Comparison of ENCODE assay signal across 20 cellular contexts in genomic region chr5:154948313-154948712, GRCh38. TPM values are rescaled to one million over a fixed set of nuclear protein-coding genes. Genes with fewer than 3 reads are reported as not detected.
DNase-seq lines count a peak whose midpoint lies in the region; ATAC-seq, FAIRE-seq and TF ChIP-seq lines count a peak whose summit lies in the region.
"Had no signal": no experiment of that assay in that cellular context is flagged by ENCODE, and none has a peak within 500 bp of the region (broad histone marks: within the 10 kb centered on the region; RNA-seq: fewer than 3 reads in every experiment).

No MANE protein-coding gene starts in this region.

- TF ChIP-seq RAD21 in IMR-90 (IDR thresholded peaks at IDR 0.05; ENCODE audit: low read length): no peak
- no peak for TF ChIP-seq RAD21 in K562 (CRISPR knock-in tag; conservative IDR thresholded peaks at IDR 0.05 in 1 of 2, IDR thresholded peaks at IDR 0.05 in 1 of 2)

- WGBS in IMR-90 (ENCODE audit: extremely low coverage in 2 of 2, insufficient read length in 1 of 2), 2 experiments: no CpG with 5 or more reads among the region's 4 CpGs
- 90% methylated on average over 4 of the region's 4 CpGs for WGBS in K562 (ENCODE audit: insufficient coverage, low coverage, missing lambda C conversion rate)
- 94 to 100% methylated on average over 1 to 4 of the region's 4 CpGs for WGBS in endodermal cell (ENCODE audit: insufficient coverage in 1 of 2, insufficient read length in 1 of 2), 2 experiments

- H3K27me3 Mint-ChIP-seq in endodermal cell (ENCODE audit: insufficient read depth): no peaks in the 10 kb centered on the region
- H3K27me3 Mint-ChIP-seq: CD4-positive, alpha-beta memory T cell had no signal

- in situ Hi-C loops in IMR-90 (cut with MboI; ENCODE audit: low sequenced_read_pairs): no loop called here
- in situ Hi-C loops in K562 (cut with MboI): no loop called here

- ATAC-seq in IMR-90 (ENCODE audit: low read depth) (no peak), K562 (no peak), GM18498 (IDR thresholded peaks at IDR 0.05; ENCODE audit: unreplicated experiment) (no peak)

- no peaks in the 10 kb centered on the region for H3K9me3 ChIP-seq in IMR-90 (ENCODE audit: control insufficient read depth, insufficient read depth, low read length)
- no peaks in the 10 kb centered on the region for H3K9me3 ChIP-seq in K562 (replicated peaks; ENCODE audit: control insufficient read depth, insufficient read depth, low read depth, low read length)
- H3K9me3 ChIP-seq in endodermal cell (ENCODE audit: control insufficient read depth, low read length): peaks cover 3% of the 10 kb centered on the region
- no peaks in the 10 kb centered on the region for H3K9me3 ChIP-seq in effector memory CD4-positive, alpha-beta T cell (ENCODE audit: control insufficient read depth, low read length)
- H3K9me3 ChIP-seq: Caco-2 had no signal

- CTCF ChIA-PET in IMR-90 (lab: Yijun Ruan, JAX): no interaction called here
- CTCF ChIA-PET in K562 (lab: Yijun Ruan, JAX; ENCODE audit: low intra/inter-chr PET ratio): no interaction called here

- no peak overlapping the region for H3K27ac Mint-ChIP-seq in endodermal cell

- H4K20me1 ChIP-seq in IMR-90 (ENCODE audit: insufficient read depth, low read length) (peaks cover 8% of the 10 kb centered on the region; the same call in 1 of the 2 replicates), K562 (replicated peaks; ENCODE audit: control insufficient read depth, insufficient read depth, low read length) (0 out of 2 replicates have a peak, but pooled peaks cover 6% of the 10 kb centered on the region)

- H3K79me1 ChIP-seq in IMR-90 (ENCODE audit: low read depth in 1 of 2, low read length in 2 of 2): peaks cover 20 to 26% of the 10 kb centered on the region in 2 experiments

- peaks cover 2% of the 10 kb centered on the region; the same call in 1 of the 2 replicates for H3K36me3 ChIP-seq in IMR-90 (ENCODE audit: control insufficient read depth, insufficient read depth, low read length)
- H3K36me3 ChIP-seq in K562 (ENCODE audit: control insufficient read depth, insufficient read depth, low read length): peaks cover 43% of the 10 kb centered on the region
- H3K36me3 ChIP-seq in endodermal cell (ENCODE audit: control insufficient read depth, insufficient read depth, low read length): peaks cover 73% of the 10 kb centered on the region
- H3K36me3 ChIP-seq in effector memory CD4-positive, alpha-beta T cell (ENCODE audit: control insufficient read depth, insufficient read depth, low read length): no peaks in the 10 kb centered on the region

- peaks cover 18% of the 10 kb centered on the region for H3K4me1 Mint-ChIP-seq in endodermal cell

- no peak overlapping the region for H2AK5ac ChIP-seq in IMR-90 (ENCODE audit: low read depth, low read length)

- no peak overlapping the region for H3K4ac ChIP-seq in IMR-90 (ENCODE audit: low read depth, low read length)

- TF ChIP-seq CTCF in IMR-90 (conservative IDR thresholded peaks at IDR 0.05; ENCODE audit: low read depth, low read length) (no peak), K562 (IDR thresholded peaks at IDR 0.05 in 2 of 3, conservative IDR thresholded peaks at IDR 0.05 in 1 of 3; ENCODE audit: insufficient read depth in 2 of 3, low read depth in 1 of 3, low read length in 3 of 3) (no peak), endodermal cell (conservative IDR thresholded peaks at IDR 0.05) (no peak)

- POLR2A ChIA-PET in IMR-90 (lab: Charles Lee; ENCODE audit: unreplicated experiment): no interaction called here
- POLR2A ChIA-PET in K562 (lab: Yijun Ruan, JAX): no interaction called here

- H4K91ac ChIP-seq in IMR-90 (ENCODE audit: insufficient read depth, low read depth, low read length): no peak overlapping the region

- TF ChIP-seq POLR2A in IMR-90 (IDR thresholded peaks at IDR 0.05; ENCODE audit: low read depth, low read length): no peak
- no peak for TF ChIP-seq POLR2A in K562 (conservative IDR thresholded peaks at IDR 0.05)

- FAIRE-seq in K562 (lab: Jason Lieb, UNC): no peak
- FAIRE-seq: G401.6, GM12892, GM19239, H1 had no signal

- no TSS peak for BruUV-seq in IMR-90 (replicated peaks; lab: Mats Ljungman, UMichigan)
- BruUV-seq in K562 (replicated peaks; lab: Mats Ljungman, UMichigan): no TSS peak

- H3K9ac ChIP-seq in IMR-90 (ENCODE audit: low read depth, low read length): no peak overlapping the region
- no peak overlapping the region for H3K9ac ChIP-seq in K562 (ENCODE audit: insufficient read depth in 1 of 2, low read depth in 2 of 2, low read length in 2 of 2)
- H3K9ac ChIP-seq in endodermal cell (ENCODE audit: extremely low read depth, low read length, poor library complexity, severe bottlenecking): no peak overlapping the region
- H3K9ac ChIP-seq: GM23248 had no signal

- H3K36me3 Mint-ChIP-seq in endodermal cell (ENCODE audit: low read depth): peaks cover 16% of the 10 kb centered on the region

- no peaks in the 10 kb centered on the region for H3K4me1 ChIP-seq in IMR-90 (ENCODE audit: control insufficient read depth, insufficient read depth, low read length)
- peaks cover 6 to 22% of the 10 kb centered on the region in 2 experiments; a peak in 3 of 5 replicates for H3K4me1 ChIP-seq in K562 (replicated peaks in 1 of 2; ENCODE audit: control insufficient read depth in 2 of 2, insufficient read depth in 2 of 2, low read length in 2 of 2)
- H3K4me1 ChIP-seq in endodermal cell (ENCODE audit: control insufficient read depth, insufficient read depth, low read length): peaks cover 13% of the 10 kb centered on the region
- peaks cover under 1% of the 10 kb centered on the region for H3K4me1 ChIP-seq in effector memory CD4-positive, alpha-beta T cell (ENCODE audit: control insufficient read depth, insufficient read depth, low read length, poor library complexity, severe bottlenecking)
- H3K4me1 ChIP-seq: Caco-2 had no signal

- no peak overlapping the region for H4K5ac ChIP-seq in IMR-90 (ENCODE audit: low read depth, low read length)

- no peak overlapping the region for H3K23ac ChIP-seq in IMR-90 (ENCODE audit: low read depth, low read length)

- H3K18ac ChIP-seq in IMR-90 (ENCODE audit: low read depth, low read length): no peak overlapping the region

- intact Hi-C loops in IMR-90 (cut with micrococcal nuclease) (loop anchor here (10.0 kb wide), 1 partner anchor 1876 kb away; no protein-coding TSS in a partner anchor), K562 (cut with micrococcal nuclease) (no loop called here)

- H3K4me2 ChIP-seq in IMR-90 (ENCODE audit: low read depth, low read length) (no peak overlapping the region), K562 (ENCODE audit: insufficient read depth, low read length) (no peak overlapping the region)

- no peak overlapping the region for H2AK9ac ChIP-seq in IMR-90 (replicated peaks; ENCODE audit: low read depth, low read length, poor library complexity)

- H3K27me3 ChIP-seq in IMR-90 (ENCODE audit: control insufficient read depth, insufficient read depth, low read length) (no peaks in the 10 kb centered on the region), K562 (ENCODE audit: control insufficient read depth in 2 of 2, insufficient read depth in 2 of 2, low read length in 2 of 2) (no peaks in the 10 kb centered on the region), endodermal cell (ENCODE audit: control insufficient read depth, insufficient read depth, low read length, poor library complexity, severe bottlenecking) (no peaks in the 10 kb centered on the region)
- H3K27me3 ChIP-seq in effector memory CD4-positive, alpha-beta T cell (replicated peaks; ENCODE audit: control insufficient read depth, insufficient read depth, low read length, poor library complexity, severe bottlenecking): no peaks in the 10 kb centered on the region

- H3K56ac ChIP-seq in IMR-90 (ENCODE audit: extremely low read depth, insufficient read depth, low read length): no peak overlapping the region

- no peak overlapping the region for H2BK15ac ChIP-seq in IMR-90 (ENCODE audit: low read depth, low read length)

- peaks cover 66% of the 10 kb centered on the region for H3K79me2 ChIP-seq in K562 (ENCODE audit: control insufficient read depth, insufficient read depth, low read length)

- H2BK120ac ChIP-seq in IMR-90 (ENCODE audit: low read depth, low read length): no peak overlapping the region

- H3K4me3 ChIP-seq in IMR-90 (ENCODE audit: insufficient read depth, low read depth, low read length): no peak overlapping the region
- no peak overlapping the region for H3K4me3 ChIP-seq in K562
- H3K4me3 ChIP-seq in endodermal cell (ENCODE audit: low read length): peak overlapping the region; percentile 31
- H3K4me3 ChIP-seq in effector memory CD4-positive, alpha-beta T cell (ENCODE audit: insufficient read depth, low read depth, low read length, poor library complexity, severe bottlenecking): no peak overlapping the region
- H3K4me3 ChIP-seq: GM23248 had no signal

- H2BK20ac ChIP-seq in IMR-90 (ENCODE audit: low read depth, low read length): no peak overlapping the region

- no peak overlapping the region for H2AFZ ChIP-seq in IMR-90 (replicated peaks; ENCODE audit: low read length, poor library complexity)
- no peak overlapping the region for H2AFZ ChIP-seq in K562 (ENCODE audit: low read depth, low read length)
- H2AFZ ChIP-seq: GM23248 had no signal

- H3K27ac ChIP-seq in IMR-90 (ENCODE audit: insufficient read depth, low read length) (no peak overlapping the region), K562 (ENCODE audit: extremely low read depth, low read depth, low read length) (no peak overlapping the region), endodermal cell (ENCODE audit: low read depth, low read length) (no peak overlapping the region), substantia nigra (ENCODE audit: low read depth, low read length, poor library complexity, severe bottlenecking) (peak overlapping the region; percentile 90)
- no peak overlapping the region for H3K27ac ChIP-seq in effector memory CD4-positive, alpha-beta T cell (ENCODE audit: insufficient read depth, low read length, poor library complexity, severe bottlenecking)
- H3K27ac ChIP-seq: GM23248 had no signal

- no peaks in the 10 kb centered on the region for H3K9me1 ChIP-seq in IMR-90 (ENCODE audit: insufficient read depth, low read length)
- H3K9me1 ChIP-seq in K562 (ENCODE audit: control insufficient read depth, insufficient read depth, low read length): no peaks in the 10 kb centered on the region

- no peak overlapping the region for H3K14ac ChIP-seq in IMR-90 (replicated peaks; ENCODE audit: low read depth, low read length)

- dilution Hi-C loops in IMR-90 (cut with HindIII; ENCODE audit: low sequenced_read_pairs, unreplicated experiment): no loop called here

- H4K8ac ChIP-seq in IMR-90 (ENCODE audit: low read depth in 2 of 2, low read length in 2 of 2): no peak overlapping the region

- H3K9me3 Mint-ChIP-seq in endodermal cell: no peaks in the 10 kb centered on the region
- H3K9me3 Mint-ChIP-seq: CD4-positive, alpha-beta memory T cell had no signal

- TF ChIP-seq EP300 in K562 (IDR thresholded peaks at IDR 0.05; ENCODE audit: low read length): no peak

- no peak for DNase-seq in IMR-90
- DNase-seq in K562 (ENCODE audit: extremely low read depth in 1 of 4, low spot score in 3 of 4): no peak
- DNase-seq in endodermal cell: no peak
- no peak for DNase-seq in substantia nigra (lab: John Stamatoyannopoulos, UW)
- DNase-seq in NCI-H82 (lab: John Stamatoyannopoulos, UW): no peak
- DNase-seq in stimulated activated naive CD4-positive, alpha-beta T cell treated with Interleukin-2 at 50 U/mL for 16 hours (lab: John Stamatoyannopoulos, UW): no peak
- no peak for DNase-seq in effector memory CD4-positive, alpha-beta T cell
- DNase-seq: C1 segment of cervical spinal cord; Caco-2; CD4-positive, alpha-beta memory T cell; DMS153; DND-41; GM23248; H7; HCEC 1CT had no signal

- H3K4me3 Mint-ChIP-seq in endodermal cell: no peak overlapping the region
- H3K4me3 Mint-ChIP-seq: CD4-positive, alpha-beta memory T cell had no signal

- no peak overlapping the region for H2BK5ac ChIP-seq in IMR-90 (ENCODE audit: low read depth, low read length, poor library complexity, severe bottlenecking)

RNA-seq across cellular contexts. Expression of gene MRPL22, which starts 7.4 kb away (rescaled TPM):
- total RNA-seq in IMR-90 (2012; rRNA removed) (13.3 and 21.7 TPM in 2 replicates), K562 (2014; rRNA removed) (49.0 and 54.0 TPM in 2 replicates), K562 (2014; rRNA removed; fragmentation: Illumina TruSeq; extraction: Trizol) (42.9 and 48.2 TPM in 2 replicates), K562 (2015; rRNA removed; fragmentation: Illumina TruSeq; extraction: Trizol) (40.4 and 41.1 TPM in 2 replicates), K562 (2021) (90.3 and 98.4 TPM in 2 replicates), endodermal cell (10 to 100 TPM; 84.3 to 96.6 TPM)
- polyA plus RNA-seq in IMR-90 (2012; rRNA removed) (58.0 and 58.5 TPM in 2 replicates), K562 (2011; rRNA removed) (86.3 and 114 TPM in 2 replicates), K562 (2014; fragmentation: Illumina TruSeq; extraction: Trizol) (67.0 and 102 TPM in 2 replicates), K562 (2014; fragmentation: Nextera tagmentation; extraction: Ambion mirVana) (100 to 1,000 TPM; 411 to 424 TPM), K562 (2014; rRNA removed) (143 and 151 TPM in 2 replicates)
- 8.3 and 20.3 TPM in 2 replicates for polyA plus RNA-seq in IMR-90 (2012; cell fraction: cytosol; rRNA removed)
- 5.1 and 22.9 TPM in 2 replicates for polyA plus RNA-seq in IMR-90 (2012; cell fraction: nucleus; rRNA removed; ENCODE audit: low replicate concordance)
- total RNA-seq in K562 (2011; cell fraction: chromatin; rRNA removed; ENCODE audit: low replicate concordance): 9.4 and 24.4 TPM in 2 replicates
- 3.7 and 5.7 TPM in 2 replicates for total RNA-seq in K562 (2011; cell fraction: nucleolus; rRNA removed)
- total RNA-seq in K562 (2011; cell fraction: nucleoplasm; rRNA removed): 12.1 and 27.2 TPM in 2 replicates
- polyA plus RNA-seq in K562 (2011; cell fraction: cytosol; rRNA removed): 73.5 and 77.0 TPM in 2 replicates
- polyA plus RNA-seq in K562 (2011; cell fraction: nucleus; rRNA removed): 24.4 and 26.1 TPM in 2 replicates
- 59.9 and 96.6 TPM in 2 replicates for polyA plus RNA-seq in K562 (2012)
- polyA minus RNA-seq in K562 (2011; rRNA and poly(A)+ RNA removed): 68.5 and 68.8 TPM in 2 replicates
- polyA minus RNA-seq in K562 (2011; cell fraction: cytosol; rRNA and poly(A)+ RNA removed): 22.9 and 27.5 TPM in 2 replicates
- 3.6 and 8.4 TPM in 2 replicates for polyA minus RNA-seq in K562 (2011; cell fraction: nucleus; rRNA and poly(A)+ RNA removed)
- polyA plus RNA-seq in endodermal cell (2013, experiment 1 of 2): 79.7 TPM
- polyA plus RNA-seq in endodermal cell (2013, experiment 2 of 2): 103 TPM

RNA-seq across cellular contexts. Expression of gene GEMIN5, which starts 10.3 kb away (rescaled TPM):
- 27.5 and 31.5 TPM in 2 replicates for total RNA-seq in IMR-90 (2012; rRNA removed)
- 8.1 and 9.0 TPM in 2 replicates for polyA plus RNA-seq in IMR-90 (2012; rRNA removed)
- polyA plus RNA-seq in IMR-90 (2012; cell fraction: cytosol; rRNA removed): 3.8 and 4.5 TPM in 2 replicates
- 4.5 and 6.4 TPM in 2 replicates for polyA plus RNA-seq in IMR-90 (2012; cell fraction: nucleus; rRNA removed; ENCODE audit: low replicate concordance)
- total RNA-seq in K562 (2011; cell fraction: chromatin; rRNA removed; ENCODE audit: low replicate concordance): 28.3 and 36.3 TPM in 2 replicates
- 12.5 and 14.3 TPM in 2 replicates for total RNA-seq in K562 (2011; cell fraction: nucleolus; rRNA removed)
- total RNA-seq in K562 (2011; cell fraction: nucleoplasm; rRNA removed): 16.5 and 16.6 TPM in 2 replicates
- total RNA-seq in K562 (2014; rRNA removed): 34.7 and 46.8 TPM in 2 replicates
- total RNA-seq in K562 (2014; rRNA removed; fragmentation: Illumina TruSeq; extraction: Trizol): 38.9 and 41.7 TPM in 2 replicates
- total RNA-seq in K562 (2015; rRNA removed; fragmentation: Illumina TruSeq; extraction: Trizol): 46.9 and 48.2 TPM in 2 replicates
- 41.3 and 44.4 TPM in 2 replicates for total RNA-seq in K562 (2021)
- 15.1 and 19.8 TPM in 2 replicates for polyA plus RNA-seq in K562 (2011; rRNA removed)
- 14.7 and 18.6 TPM in 2 replicates for polyA plus RNA-seq in K562 (2011; cell fraction: cytosol; rRNA removed)
- 15.4 and 22.1 TPM in 2 replicates for polyA plus RNA-seq in K562 (2011; cell fraction: nucleus; rRNA removed)
- 12.7 and 19.7 TPM in 2 replicates for polyA plus RNA-seq in K562 (2012)
- polyA plus RNA-seq in K562 (2014; fragmentation: Illumina TruSeq; extraction: Trizol): 28.4 and 36.8 TPM in 2 replicates
- 10 to 100 TPM; 10.3 to 15.0 TPM for polyA plus RNA-seq in K562 (2014; fragmentation: Nextera tagmentation; extraction: Ambion mirVana)
- 19.9 and 22.6 TPM in 2 replicates for polyA plus RNA-seq in K562 (2014; rRNA removed)
- polyA minus RNA-seq in K562 (2011; rRNA and poly(A)+ RNA removed): 37.3 and 43.7 TPM in 2 replicates
- polyA minus RNA-seq in K562 (2011; cell fraction: cytosol; rRNA and poly(A)+ RNA removed): 22.1 and 34.6 TPM in 2 replicates
- 11.2 and 15.7 TPM in 2 replicates for polyA minus RNA-seq in K562 (2011; cell fraction: nucleus; rRNA and poly(A)+ RNA removed)
- total RNA-seq in endodermal cell: 10 to 100 TPM; 25.6 to 26.4 TPM
- 20.0 TPM for polyA plus RNA-seq in endodermal cell (2013, experiment 1 of 2)
- 20.9 TPM for polyA plus RNA-seq in endodermal cell (2013, experiment 2 of 2)
